ENCODE assay signal across 2 cellular contexts in the genomic region with DNA sequence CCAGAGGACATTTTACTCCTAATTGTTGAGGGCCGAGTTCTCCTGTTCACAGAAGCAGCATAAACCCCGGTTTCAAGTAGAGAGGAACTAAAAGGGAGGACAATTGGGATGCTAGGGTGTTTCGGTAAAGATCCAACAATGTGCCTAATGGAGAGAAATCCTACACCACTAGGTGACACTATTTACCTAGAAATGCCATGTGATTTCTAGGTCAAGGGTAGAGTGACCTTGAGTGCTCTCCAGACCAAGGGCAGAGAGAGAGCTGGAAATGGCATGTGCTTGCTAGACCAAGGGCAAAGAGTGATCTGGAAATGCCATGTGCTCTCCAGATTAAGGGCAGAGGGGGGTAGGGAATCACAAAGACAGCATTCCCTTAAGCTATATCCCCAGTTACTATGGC.
TF ChIP-seq lines count a peak whose summit lies in the region.

No MANE protein-coding gene starts in this region.

TF ChIP-seq in GM23338, 12 proteins besides CTCF, POLR2A, EP300 and RAD21 (continues in another document):
- TF ChIP-seq EZH2phosphoT487 (IDR thresholded peaks at IDR 0.05; ENCODE audit: unreplicated experiment) (no peak), CREB1 (CRISPR knock-in tag; IDR thresholded peaks at IDR 0.05; ENCODE audit: low read depth) (no peak), EZH2 (IDR thresholded peaks at IDR 0.05; ENCODE audit: low read depth, unreplicated experiment) (no peak), ZNF331 (CRISPR knock-in tag; IDR thresholded peaks at IDR 0.05; ENCODE audit: low read depth) (no peak), NANOG (IDR thresholded peaks at IDR 0.05; ENCODE audit: borderline replicate concordance) (no peak), ZNF462 (CRISPR knock-in tag; IDR thresholded peaks at IDR 0.05) (no peak), REST (IDR thresholded peaks at IDR 0.05; ENCODE audit: unreplicated experiment) (no peak), ETS1 (IDR thresholded peaks at IDR 0.05) (no peak), ZNF114 (CRISPR knock-in tag; IDR thresholded peaks at IDR 0.05) (no peak), STAT1 (IDR thresholded peaks at IDR 0.05; ENCODE audit: unreplicated experiment) (no peak)

TF ChIP-seq in H1, 55 proteins besides CTCF, POLR2A, EP300 and RAD21:
- TF ChIP-seq ATF3 (IDR thresholded peaks at IDR 0.05; ENCODE audit: insufficient read depth, low read depth, low read length) (no peak), EGR1 (IDR thresholded peaks at IDR 0.05; ENCODE audit: borderline replicate concordance, low read depth, low read length) (no peak), HDAC2 (IDR thresholded peaks at IDR 0.05; ENCODE audit: borderline replicate concordance in 1 of 2, low read depth in 2 of 2, low read length in 2 of 2) (no peak), SAP30 (IDR thresholded peaks at IDR 0.05; ENCODE audit: insufficient read depth, insufficient replicate concordance, low read length) (no peak), KDM5A (IDR thresholded peaks at IDR 0.05; ENCODE audit: low read length) (no peak), CEBPB (IDR thresholded peaks at IDR 0.05; ENCODE audit: low read depth, low read length) (no peak), USF2 (IDR thresholded peaks at IDR 0.05; ENCODE audit: low read length) (no peak), RNF2 (IDR thresholded peaks at IDR 0.05; ENCODE audit: borderline replicate concordance, low read depth, low read length, missing control alignments, poor library complexity, severe bottlenecking) (no peak), CTBP2 (IDR thresholded peaks at IDR 0.05; ENCODE audit: borderline replicate concordance, insufficient read depth, insufficient read length, low read length) (no peak), RBBP5 (IDR thresholded peaks at IDR 0.05; ENCODE audit: borderline replicate concordance, low read depth, low read length) (no peak), CHD2 (IDR thresholded peaks at IDR 0.05; ENCODE audit: low read length) (no peak), CBX5 (IDR thresholded peaks at IDR 0.05; ENCODE audit: low read depth, low read length) (no peak), TBP (IDR thresholded peaks at IDR 0.05; ENCODE audit: low read depth, low read length) (no peak), BRCA1 (IDR thresholded peaks at IDR 0.05; ENCODE audit: low read depth, low read length) (no peak), TAF7 (optimal IDR thresholded peaks at IDR 0.05; ENCODE audit: borderline replicate concordance, low read depth, low read length) (no peak), HDAC6 (IDR thresholded peaks at IDR 0.05; ENCODE audit: low read depth, low read length) (no peak), EZH2 (IDR thresholded peaks at IDR 0.05; ENCODE audit: low read depth, low read length, severe bottlenecking) (no peak)
